In the genomic region with DNA sequence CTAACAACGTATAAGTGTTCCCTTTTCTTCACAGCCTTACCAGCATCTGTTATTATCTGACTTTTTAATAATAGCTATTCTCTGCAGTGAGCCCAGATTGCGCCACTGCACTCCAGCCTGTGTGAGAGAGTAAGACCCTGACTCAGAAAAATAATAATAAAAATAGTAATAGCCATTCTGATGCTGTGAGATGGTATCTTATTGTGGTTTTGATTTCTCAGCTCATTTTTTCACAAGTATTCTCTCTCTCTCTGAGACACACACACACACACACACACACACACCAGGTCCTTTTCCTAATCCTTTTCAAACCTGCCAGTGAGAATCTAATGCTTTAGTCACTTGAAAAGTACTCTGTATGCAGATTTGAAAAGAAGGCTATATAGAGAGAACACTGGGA, we compare ENCODE assay signal across 19 cellular contexts.
"Had no signal": no experiment of that assay in that cellular context is flagged by ENCODE, and none has a peak within 500 bp of the region (broad histone marks: within the 10 kb centered on the region; RNA-seq: fewer than 3 reads in every experiment).

No MANE protein-coding gene starts in this region.

- H3K27ac ChIP-seq: coronary artery, heart left ventricle, neutrophil, right atrium auricular region, sigmoid colon, stomach, thoracic aorta had no signal

- DNase-seq: effector CD4-positive, alpha-beta T cell; endodermal cell; erythroblast; heart left ventricle; hippocampal formation; kidney glomerular epithelial cell; naive thymus-derived CD8-positive, alpha-beta T cell; posterior cingulate gyrus; sigmoid colon; small intestine; stimulated activated CD4-positive, alpha-beta T cell treated with anti-CD3 and anti-CD28 coated beads, Interleukin-12 subunit alpha, Interleukin-12 subunit beta, amount 100 ng/mL, for 4 hours; stimulated activated naive CD4-positive, alpha-beta T cell; stomach; substantia nigra; trophoblast cell had no signal

- H3K9me3 ChIP-seq: neutrophil, right atrium auricular region, sigmoid colon, stomach, thoracic aorta had no signal

- H3K36me3 ChIP-seq: heart left ventricle, neutrophil, right atrium auricular region, sigmoid colon, stomach, thoracic aorta had no signal

- H3K4me3 ChIP-seq: coronary artery, heart left ventricle, right atrium auricular region, sigmoid colon, stomach, thoracic aorta had no signal

- H3K27me3 ChIP-seq: heart left ventricle, neutrophil, right atrium auricular region, sigmoid colon, stomach had no signal

- H3K4me1 ChIP-seq: heart left ventricle, right atrium auricular region, sigmoid colon, stomach had no signal
